Comparison of ENCODE assay signal across 1 cellular context in the genomic region with DNA sequence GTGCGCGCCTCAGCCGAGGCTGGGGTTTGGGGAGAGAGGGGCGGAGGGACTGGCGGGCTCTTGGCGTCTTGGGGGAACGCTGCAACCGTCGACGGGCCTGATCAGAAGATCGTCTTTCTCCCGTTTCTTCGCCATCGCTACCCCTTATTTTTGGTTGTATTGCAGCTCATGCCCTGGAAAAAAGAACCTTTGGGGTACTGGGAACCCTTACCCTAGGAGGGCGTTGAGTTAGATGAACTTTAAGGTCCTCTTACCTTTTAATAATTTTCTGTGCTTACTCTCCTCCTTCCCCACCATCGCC.
TF ChIP-seq lines count a peak whose summit lies in the region.

No MANE protein-coding gene starts in this region.

TF ChIP-seq in HCT116, 20 proteins besides CTCF, POLR2A, EP300 and RAD21 (continued from another document):
- TF ChIP-seq, protein P1, sequence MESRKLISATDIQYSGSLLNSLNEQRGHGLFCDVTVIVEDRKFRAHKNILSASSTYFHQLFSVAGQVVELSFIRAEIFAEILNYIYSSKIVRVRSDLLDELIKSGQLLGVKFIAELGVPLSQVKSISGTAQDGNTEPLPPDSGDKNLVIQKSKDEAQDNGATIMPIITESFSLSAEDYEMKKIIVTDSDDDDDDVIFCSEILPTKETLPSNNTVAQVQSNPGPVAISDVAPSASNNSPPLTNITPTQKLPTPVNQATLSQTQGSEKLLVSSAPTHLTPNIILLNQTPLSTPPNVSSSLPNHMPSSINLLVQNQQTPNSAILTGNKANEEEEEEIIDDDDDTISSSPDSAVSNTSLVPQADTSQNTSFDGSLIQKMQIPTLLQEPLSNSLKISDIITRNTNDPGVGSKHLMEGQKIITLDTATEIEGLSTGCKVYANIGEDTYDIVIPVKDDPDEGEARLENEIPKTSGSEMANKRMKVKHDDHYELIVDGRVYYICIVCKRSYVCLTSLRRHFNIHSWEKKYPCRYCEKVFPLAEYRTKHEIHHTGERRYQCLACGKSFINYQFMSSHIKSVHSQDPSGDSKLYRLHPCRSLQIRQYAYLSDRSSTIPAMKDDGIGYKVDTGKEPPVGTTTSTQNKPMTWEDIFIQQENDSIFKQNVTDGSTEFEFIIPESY (IDR thresholded peaks at IDR 0.05; ENCODE audit: extremely low read depth, insufficient replicate concordance, low read length), result no peak
- TF ChIP-seq SRF (IDR thresholded peaks at IDR 0.05; ENCODE audit: low read depth) (no peak), FOSL1 (IDR thresholded peaks at IDR 0.05; ENCODE audit: low read depth) (no peak), TCF7L2 (IDR thresholded peaks at IDR 0.05; ENCODE audit: borderline replicate concordance, extremely low read depth, insufficient read depth, insufficient read length) (no peak), CEBPB (IDR thresholded peaks at IDR 0.05; ENCODE audit: low read depth) (no peak), YY1 (IDR thresholded peaks at IDR 0.05; ENCODE audit: extremely low read depth, insufficient replicate concordance, low read depth, low read length) (no peak), EZH2 (IDR thresholded peaks at IDR 0.05) (no peak)
- TF ChIP-seq, protein P2, sequence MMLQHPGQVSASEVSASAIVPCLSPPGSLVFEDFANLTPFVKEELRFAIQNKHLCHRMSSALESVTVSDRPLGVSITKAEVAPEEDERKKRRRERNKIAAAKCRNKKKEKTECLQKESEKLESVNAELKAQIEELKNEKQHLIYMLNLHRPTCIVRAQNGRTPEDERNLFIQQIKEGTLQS (IDR thresholded peaks at IDR 0.05), result no peak
- TF ChIP-seq, protein P3, sequence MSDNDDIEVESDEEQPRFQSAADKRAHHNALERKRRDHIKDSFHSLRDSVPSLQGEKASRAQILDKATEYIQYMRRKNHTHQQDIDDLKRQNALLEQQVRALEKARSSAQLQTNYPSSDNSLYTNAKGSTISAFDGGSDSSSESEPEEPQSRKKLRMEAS (IDR thresholded peaks at IDR 0.05), result no peak
TF ChIP-seq in HCT116: peak in this region for 0.
